ENCODE assay signal across 9 cellular contexts in genomic region chr18:31230495-31230894, GRCh38.
DNase-seq lines count a peak whose midpoint lies in the region; ATAC-seq and TF ChIP-seq lines count a peak whose summit lies in the region.
"Had no signal": no experiment of that assay in that cellular context is flagged by ENCODE, and none has a peak within 500 bp of the region (broad histone marks: within the 10 kb centered on the region; RNA-seq: fewer than 3 reads in every experiment).

No MANE protein-coding gene starts in this region.

- no peak for TF ChIP-seq POLR2A in testis (IDR thresholded peaks at IDR 0.05)
- TF ChIP-seq POLR2A in erythroblast (IDR thresholded peaks at IDR 0.05; ENCODE audit: low read length), result no peak

- H3K27ac ChIP-seq in testis, result no peak overlapping the region
- H3K27ac ChIP-seq: BLaER1 treated with 17β-estradiol and CSF1 and Interleukin-3, amounts not matched to agents 10 nM and 100 nM had no signal

- ATAC-seq in GM21528 (IDR thresholded peaks at IDR 0.05; ENCODE audit: low FRiP score, unreplicated experiment) (peak; percentile 74), HG03457 (IDR thresholded peaks at IDR 0.05; ENCODE audit: unreplicated experiment) (peak; percentile 55), left ventricle myocardium superior (no peak)

- H3K4me3 ChIP-seq in epithelial cell of proximal tubule (ENCODE audit: low read depth, low read length) (no peak overlapping the region), testis (no peak overlapping the region)
- H3K4me3 ChIP-seq: BLaER1 treated with 17β-estradiol and CSF1 and Interleukin-3, amounts not matched to agents 10 nM and 100 nM had no signal

- peak; percentile 36 for DNase-seq in GM10266 (ENCODE audit: extremely low spot score)
- peak; percentile 74 for DNase-seq in epithelial cell of proximal tubule (ENCODE audit: low read depth)
- DNase-seq in testis, result no peak
- no peak for DNase-seq in nucleus accumbens (lab: John Stamatoyannopoulos, UW)
- no peak for DNase-seq in left ventricle myocardium superior
- DNase-seq in erythroblast (lab: John Stamatoyannopoulos, UW), result no peak

- H3K9me3 ChIP-seq in testis, result no peaks in the 10 kb centered on the region
- H3K9me3 ChIP-seq: BLaER1 treated with 17β-estradiol and CSF1 and Interleukin-3, amounts not matched to agents 10 nM and 100 nM had no signal

- no peaks in the 10 kb centered on the region for H3K4me1 ChIP-seq in testis
- H3K4me1 ChIP-seq: BLaER1 treated with 17β-estradiol and CSF1 and Interleukin-3, amounts not matched to agents 10 nM and 100 nM had no signal

- 33 to 61% methylated on average over 3 of the region's 3 CpGs for WGBS in testis, 2 donors

- no peaks in the 10 kb centered on the region for H3K27me3 ChIP-seq in testis
- H3K27me3 ChIP-seq: BLaER1 treated with 17β-estradiol and CSF1 and Interleukin-3, amounts not matched to agents 10 nM and 100 nM had no signal

- intact Hi-C loops in testis (cut with DNase I; ENCODE audit: low total_unique reads) (no loop called here), left ventricle myocardium superior (cut with micrococcal nuclease) (no loop called here)

- TF ChIP-seq CTCF in GM10266 (IDR thresholded peaks at IDR 0.05; ENCODE audit: control insufficient read depth, insufficient read depth, low read depth, missing control alignments) (no peak), epithelial cell of proximal tubule (conservative IDR thresholded peaks at IDR 0.05; ENCODE audit: low read depth, low read length) (no peak), testis (IDR thresholded peaks at IDR 0.05) (no peak)

- H3K36me3 ChIP-seq in testis (ENCODE audit: low read depth, missing control alignments), result no peaks in the 10 kb centered on the region
- H3K36me3 ChIP-seq: BLaER1 treated with 17β-estradiol and CSF1 and Interleukin-3, amounts not matched to agents 10 nM and 100 nM had no signal

Comparison
In these comparisons a context has a peak if more than half of its experiments do, and no peak if none do; other contexts are left out.
1. DNase-seq: peak in GM10266 (single experiment) and epithelial cell of proximal tubule (single experiment); none in testis (single experiment), nucleus accumbens (0 of 56), left ventricle myocardium superior (single experiment) and erythroblast (0 of 2).